ENCODE assay signal across 8 cellular contexts in the genomic region with DNA sequence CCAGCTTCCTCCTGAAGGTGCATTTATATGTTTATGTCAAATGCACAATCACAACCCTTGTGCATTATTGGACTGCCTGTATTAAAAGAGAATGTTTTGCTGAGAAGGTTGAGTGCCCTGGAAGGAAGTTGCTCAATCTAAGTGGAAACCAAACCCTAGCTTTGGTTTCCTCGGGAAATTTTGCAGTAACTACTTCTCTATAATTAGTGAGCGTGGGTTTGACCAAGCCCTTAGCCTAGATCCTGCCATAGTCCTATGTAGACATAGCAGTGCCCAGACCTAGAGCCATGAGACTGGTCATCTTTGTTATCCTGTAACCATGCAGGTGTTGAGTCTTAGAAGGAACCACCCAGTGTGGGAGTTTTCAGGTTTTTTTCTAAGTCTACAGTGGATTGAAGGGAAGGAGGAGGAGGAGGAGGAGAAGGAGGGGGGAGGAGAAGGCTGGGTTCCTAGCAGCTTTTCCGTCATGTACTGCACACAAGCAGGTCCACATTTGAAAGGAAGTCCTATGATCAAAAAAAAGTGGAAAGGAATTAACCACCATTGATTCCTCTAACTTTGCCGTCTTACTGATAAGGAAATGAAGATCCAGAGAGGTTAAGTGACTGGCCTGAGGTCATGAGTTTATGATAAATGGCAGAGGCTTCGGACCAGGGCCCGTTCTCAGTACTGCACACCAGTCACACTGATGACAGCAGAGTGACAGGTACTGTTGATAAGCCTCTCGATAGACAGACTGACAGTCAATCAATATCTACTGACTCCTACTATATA.
A peak's percentile ranks its signal among the peaks of the same experiment; 100 is the strongest.
DNase-seq lines count a peak whose midpoint lies in the region; ATAC-seq and TF ChIP-seq lines count a peak whose summit lies in the region.

No MANE protein-coding gene starts in this region.

- no peaks in the 10 kb centered on the region for H3K27me3 ChIP-seq in trophoblast cell (ENCODE audit: insufficient read depth, low read length)
- H3K27me3 ChIP-seq in PC-9 (ENCODE audit: insufficient read depth, low read depth): no peaks in the 10 kb centered on the region
- no peaks in the 10 kb centered on the region for H3K27me3 ChIP-seq in vagina

- peak overlapping the region; percentile 52 for H3K4me3 Mint-ChIP-seq in activated naive CD8-positive, alpha-beta T cell treated with anti-CD3 and anti-CD28 coated beads, Interleukin-2, amount 10 ng/mL, durations not matched to agents 7 days and 5 days

- H3K4me2 ChIP-seq in trophoblast cell (ENCODE audit: low read length): no peak overlapping the region
- no peak overlapping the region for H3K4me2 ChIP-seq in PC-9

- no peak overlapping the region for H3K9ac ChIP-seq in trophoblast cell (ENCODE audit: low read length)

- no peaks in the 10 kb centered on the region for H3K9me3 Mint-ChIP-seq in activated naive CD8-positive, alpha-beta T cell treated with anti-CD3 and anti-CD28 coated beads, Interleukin-2, amount 10 ng/mL, durations not matched to agents 7 days and 5 days

- 0 out of 2 replicates have a peak, but pooled peaks cover 4% of the 10 kb centered on the region for H3F3A ChIP-seq in PC-9 (ENCODE audit: insufficient read depth, low read depth)

- H3K9me3 ChIP-seq in trophoblast cell (ENCODE audit: insufficient read depth, low read depth, low read length) (no peaks in the 10 kb centered on the region), PC-9 (ENCODE audit: insufficient read depth, low read depth) (no peaks in the 10 kb centered on the region), vagina (no peaks in the 10 kb centered on the region)

- no peak overlapping the region for H2BK120ac ChIP-seq in trophoblast cell (ENCODE audit: insufficient read depth, low read length, poor library complexity)

- H3K27me3 Mint-ChIP-seq in activated naive CD8-positive, alpha-beta T cell treated with anti-CD3 and anti-CD28 coated beads, Interleukin-2, amount 10 ng/mL, durations not matched to agents 7 days and 5 days: peaks cover 2% of the 10 kb centered on the region

- H3K23ac ChIP-seq in trophoblast cell (ENCODE audit: low read length): no peak overlapping the region

- TF ChIP-seq POLR2A in vagina (IDR thresholded peaks at IDR 0.05): no peak

- H2BK12ac ChIP-seq in trophoblast cell (ENCODE audit: low read length): no peak overlapping the region

- BruUV-seq in PC-9 (replicated peaks; lab: Mats Ljungman, UMichigan): no TSS peak

- CTCF ChIA-PET in PC-9 (lab: Charles Lee): no interaction called here

- no peak overlapping the region for H3K4ac ChIP-seq in trophoblast cell (ENCODE audit: low read depth, low read length)

- peaks cover 0 to 3% of the 10 kb centered on the region in 2 experiments for H3K4me1 ChIP-seq in trophoblast cell (ENCODE audit: control insufficient read depth in 1 of 2, insufficient read depth in 2 of 2, low read length in 2 of 2)
- H3K4me1 ChIP-seq in PC-9 (replicated peaks; ENCODE audit: insufficient read depth): peaks cover 10% of the 10 kb centered on the region
- peaks cover 47% of the 10 kb centered on the region for H3K4me1 ChIP-seq in vagina

- H3K18ac ChIP-seq in trophoblast cell (ENCODE audit: low read length): no peak overlapping the region

- WGBS in trophoblast cell (ENCODE audit: extremely low coverage, insufficient coverage, insufficient read length): no CpG with 5 or more reads among the region's 7 CpGs

- no peaks in the 10 kb centered on the region for H4K20me1 ChIP-seq in PC-9 (ENCODE audit: insufficient read depth)

- POLR2A ChIA-PET in activated naive CD8-positive, alpha-beta T cell treated with anti-CD3 and anti-CD28 coated beads, Interleukin-2, amount 10 ng/mL, durations not matched to agents 7 days and 5 days (lab: Charles Lee): interaction anchor here (1.0 to 1.9 kb wide), 2 partner anchors 33 to 51 kb away, joined by 4 read pairs; no protein-coding TSS in a partner anchor
- POLR2A ChIA-PET in PC-9 (lab: Charles Lee; ENCODE audit: unreplicated experiment): no interaction called here

- peak overlapping the region; percentile 80 for H3K27ac Mint-ChIP-seq in activated naive CD8-positive, alpha-beta T cell treated with anti-CD3 and anti-CD28 coated beads, Interleukin-2, amount 10 ng/mL, durations not matched to agents 7 days and 5 days

- ATAC-seq in GM19351 (IDR thresholded peaks at IDR 0.05; ENCODE audit: unreplicated experiment): peak; percentile 43
- ATAC-seq in HG03460 (IDR thresholded peaks at IDR 0.05; ENCODE audit: unreplicated experiment): peak; percentile 65
- ATAC-seq in activated naive CD8-positive, alpha-beta T cell treated with anti-CD3 and anti-CD28 coated beads, Interleukin-2, amount 10 ng/mL, durations not matched to agents 7 days and 5 days (ENCODE audit: low read depth): peak; percentile 36

- no peaks in the 10 kb centered on the region for H3K79me1 ChIP-seq in trophoblast cell (ENCODE audit: low read length)

- no peak overlapping the region for H2AFZ ChIP-seq in trophoblast cell (ENCODE audit: insufficient read depth, low read length, poor library complexity)
- H2AFZ ChIP-seq in PC-9: no peak overlapping the region

- H2BK5ac ChIP-seq in trophoblast cell (ENCODE audit: low read depth, low read length, poor library complexity): no peak overlapping the region

- H3K79me2 ChIP-seq in trophoblast cell (ENCODE audit: control insufficient read depth, insufficient read depth, low read length, poor library complexity) (no peaks in the 10 kb centered on the region), PC-9 (ENCODE audit: low read depth) (no peaks in the 10 kb centered on the region)

- H4K8ac ChIP-seq in trophoblast cell (ENCODE audit: low read depth, low read length): no peak overlapping the region

- no peak overlapping the region for H3K4me3 ChIP-seq in trophoblast cell (ENCODE audit: low read depth, low read length)
- H3K4me3 ChIP-seq in PC-9: no peak overlapping the region
- no peak overlapping the region for H3K4me3 ChIP-seq in vagina

- H3K4me1 Mint-ChIP-seq in activated naive CD8-positive, alpha-beta T cell treated with anti-CD3 and anti-CD28 coated beads, Interleukin-2, amount 10 ng/mL, durations not matched to agents 7 days and 5 days: peaks cover 31% of the 10 kb centered on the region

- peaks cover 7% of the 10 kb centered on the region for H3K36me3 Mint-ChIP-seq in activated naive CD8-positive, alpha-beta T cell treated with anti-CD3 and anti-CD28 coated beads, Interleukin-2, amount 10 ng/mL, durations not matched to agents 7 days and 5 days

- no peak for TF ChIP-seq CTCF in PC-9 (conservative IDR thresholded peaks at IDR 0.05)
- TF ChIP-seq CTCF in vagina (IDR thresholded peaks at IDR 0.05): no peak

- intact Hi-C loops in PC-9 (cut with micrococcal nuclease; ENCODE audit: unreplicated experiment) (no loop called here), vagina (cut with DNase I) (no loop called here)

- no peak overlapping the region for H4K12ac ChIP-seq in trophoblast cell (ENCODE audit: low read depth, low read length)

- H3K9me2 ChIP-seq in PC-9 (ENCODE audit: insufficient read depth): 0 out of 2 replicates have a peak, but pooled peaks cover 4% of the 10 kb centered on the region

- H3K27ac ChIP-seq in trophoblast cell (ENCODE audit: low read depth, low read length) (no peak overlapping the region), PC-9 (no peak overlapping the region), vagina (no peak overlapping the region)

- H4K91ac ChIP-seq in trophoblast cell (ENCODE audit: low read depth, low read length): no peak overlapping the region

- no peak overlapping the region for H2AK5ac ChIP-seq in trophoblast cell (ENCODE audit: low read length)

- DNase-seq in activated naive CD8-positive, alpha-beta T cell treated with anti-CD3 and anti-CD28 coated beads, Interleukin-2, amount 10 ng/mL, durations not matched to agents 7 days and 5 days: no peak
- DNase-seq in trophoblast cell (peak; percentile 21 to 31), COLO668 (lab: John Stamatoyannopoulos, UW; ENCODE audit: unreplicated experiment) (no peak), HUDEP-2 (lab: John Stamatoyannopoulos, UW; ENCODE audit: unreplicated experiment in 76 of 76) (no peak), PC-9 (no peak), vagina (ENCODE audit: extremely low spot score in 2 of 2) (no peak)

- H3K36me3 ChIP-seq in trophoblast cell (ENCODE audit: control insufficient read depth in 1 of 2, insufficient read depth in 2 of 2, low read length in 2 of 2) (no peaks in the 10 kb centered on the region), PC-9 (ENCODE audit: low read depth) (no peaks in the 10 kb centered on the region), vagina (no peaks in the 10 kb centered on the region)

- no peak overlapping the region for H3K14ac ChIP-seq in trophoblast cell (ENCODE audit: low read length)

Comparison
In these comparisons a context has a peak if more than half of its experiments do, and no peak if none do; other contexts are left out.
1. DNase-seq: peak in trophoblast cell (2 of 2); none in activated naive CD8-positive, alpha-beta T cell treated with anti-CD3 and anti-CD28 coated beads, Interleukin-2, amount 10 ng/mL, durations not matched to agents 7 days and 5 days (single experiment), COLO668 (single experiment), HUDEP-2 (0 of 76), PC-9 (0 of 2) and vagina (0 of 2).
2. Peak in every context shown above with its lines, with median percentiles within 50 percentile points of each other: ATAC-seq.